In genomic region chr5:90398726-90399125, GRCh38 we compare ENCODE assay signal across 1 cellular context.
TF ChIP-seq lines count a peak whose summit lies in the region.

No MANE protein-coding gene starts in this region.

TF ChIP-seq in GM12878, 131 proteins besides CTCF, POLR2A, EP300 and RAD21 (continued from another document):
- no peak for TF ChIP-seq PRDM15 (CRISPR knock-in tag; IDR thresholded peaks at IDR 0.05)
- TF ChIP-seq MEF2B (IDR thresholded peaks at IDR 0.05; ENCODE audit: partially characterized antibody, poor library complexity, severe bottlenecking), result no peak
